14 cellular contexts compared by ENCODE assay signal in genomic region chr6:35026434-35027222, GRCh38.
DNase-seq lines count a peak whose midpoint lies in the region; ATAC-seq and TF ChIP-seq lines count a peak whose summit lies in the region.
"Had no signal": no experiment of that assay in that cellular context is flagged by ENCODE, and none has a peak within 500 bp of the region (broad histone marks: within the 10 kb centered on the region; RNA-seq: fewer than 3 reads in every experiment).

No MANE protein-coding gene starts in this region.

- H3K36me3 ChIP-seq in MG63 (0 out of 2 replicates have a peak, but pooled peaks cover 2% of the 10 kb centered on the region), left lung (peaks cover 0 to 16% of the 10 kb centered on the region in 2 donors), transverse colon (no peaks in the 10 kb centered on the region)

- H3K4me1 ChIP-seq in left lung = peaks cover 34 to 39% of the 10 kb centered on the region in 2 donors
- peaks cover 35 to 75% (median 49%) of the 10 kb centered on the region in 4 donors for H3K4me1 ChIP-seq in transverse colon

- peak; percentile 45 for DNase-seq in MG63
- DNase-seq in cardiac fibroblast (ENCODE audit: low read depth in 2 of 2) = peak; percentile 33 to 79
- no peak for DNase-seq in left lung
- DNase-seq in transverse colon = peak; percentile 54
- no peak for DNase-seq in GM13976 (ENCODE audit: low spot score)
- DNase-seq in NCI-H187 (lab: John Stamatoyannopoulos, UW) = no peak
- no peak for DNase-seq in stimulated activated effector memory CD8-positive, alpha-beta T cell treated with anti-CD3 and anti-CD28 coated beads, Interleukin-12 subunit alpha, Interleukin-12 subunit beta, amount 100 ng/mL, for 72 hours (ENCODE audit: low spot score in 2 of 2)
- DNase-seq: HFFc6, Karpas-422, T1000 had no signal

- H3K27ac ChIP-seq in left lung (peak overlapping the region in 1 of 2 donors; percentile 74), transverse colon (peak overlapping the region; percentile 78 to 93 (median 92))

- H3K36me3 Mint-ChIP-seq in stimulated activated effector memory CD8-positive, alpha-beta T cell treated with anti-CD3 and anti-CD28 coated beads, Interleukin-12 subunit alpha, Interleukin-12 subunit beta, amount 100 ng/mL, for 72 hours = no peaks in the 10 kb centered on the region
- H3K36me3 Mint-ChIP-seq: activated naive CD4-positive, alpha-beta T cell treated with anti-CD3 and anti-CD28 coated beads, Interleukin-2, amount 50 U/mL, for 72 hours; natural killer cell treated with Interleukin-12 subunit alpha and Interleukin-12 subunit beta and Interleukin-15 and Interleukin-18, amount 100 ng/mL, for 72 hours had no signal

- no peaks in the 10 kb centered on the region for H3K9me3 Mint-ChIP-seq in stimulated activated effector memory CD8-positive, alpha-beta T cell treated with anti-CD3 and anti-CD28 coated beads, Interleukin-12 subunit alpha, Interleukin-12 subunit beta, amount 100 ng/mL, for 72 hours
- H3K9me3 Mint-ChIP-seq: activated naive CD4-positive, alpha-beta T cell treated with anti-CD3 and anti-CD28 coated beads, Interleukin-2, amount 50 U/mL, for 72 hours; HFFc6; natural killer cell treated with Interleukin-12 subunit alpha and Interleukin-12 subunit beta and Interleukin-15 and Interleukin-18, amount 100 ng/mL, for 72 hours had no signal

- no peak for TF ChIP-seq CTCF in cardiac fibroblast (IDR thresholded peaks at IDR 0.05; ENCODE audit: low read depth, low read length)
- no peak for TF ChIP-seq CTCF in left lung (IDR thresholded peaks at IDR 0.05)
- no peak for TF ChIP-seq CTCF in transverse colon (IDR thresholded peaks at IDR 0.05)
- no peak for TF ChIP-seq CTCF in GM13976 (IDR thresholded peaks at IDR 0.05; ENCODE audit: borderline replicate concordance, control extremely low read depth, extremely low read depth, insufficient read depth, missing control alignments)

- H3K27me3 ChIP-seq in MG63 (no peaks in the 10 kb centered on the region), left lung (no peaks in the 10 kb centered on the region), transverse colon (no peaks in the 10 kb centered on the region)

- no peak for TF ChIP-seq POLR2A in transverse colon (IDR thresholded peaks at IDR 0.05)

- no peak overlapping the region for H3K4me3 Mint-ChIP-seq in stimulated activated effector memory CD8-positive, alpha-beta T cell treated with anti-CD3 and anti-CD28 coated beads, Interleukin-12 subunit alpha, Interleukin-12 subunit beta, amount 100 ng/mL, for 72 hours
- H3K4me3 Mint-ChIP-seq: natural killer cell treated with Interleukin-12 subunit alpha and Interleukin-12 subunit beta and Interleukin-15 and Interleukin-18, amount 100 ng/mL, for 72 hours had no signal

- H3K9me3 ChIP-seq in MG63 (no peaks in the 10 kb centered on the region), left lung (no peaks in the 10 kb centered on the region), transverse colon (no peaks in the 10 kb centered on the region)

- H3K27ac Mint-ChIP-seq in stimulated activated effector memory CD8-positive, alpha-beta T cell treated with anti-CD3 and anti-CD28 coated beads, Interleukin-12 subunit alpha, Interleukin-12 subunit beta, amount 100 ng/mL, for 72 hours = no peak overlapping the region
- H3K27ac Mint-ChIP-seq: activated naive CD4-positive, alpha-beta T cell treated with anti-CD3 and anti-CD28 coated beads, Interleukin-2, amount 50 U/mL, for 72 hours; natural killer cell treated with Interleukin-12 subunit alpha and Interleukin-12 subunit beta and Interleukin-15 and Interleukin-18, amount 100 ng/mL, for 72 hours had no signal

- peaks cover 6% of the 10 kb centered on the region for H3K4me1 Mint-ChIP-seq in stimulated activated effector memory CD8-positive, alpha-beta T cell treated with anti-CD3 and anti-CD28 coated beads, Interleukin-12 subunit alpha, Interleukin-12 subunit beta, amount 100 ng/mL, for 72 hours

- no peak for TF ChIP-seq EP300 in transverse colon (IDR thresholded peaks at IDR 0.05; ENCODE audit: low read depth)

- 66 to 86% methylated on average over 1 to 5 of the region's 5 CpGs for WGBS in transverse colon (ENCODE audit: low coverage in 1 of 2), 2 donors

- peak; percentile 57 for ATAC-seq in left lung
- no peak for ATAC-seq in stimulated activated effector memory CD8-positive, alpha-beta T cell treated with anti-CD3 and anti-CD28 coated beads, Interleukin-12 subunit alpha, Interleukin-12 subunit beta, amount 100 ng/mL, for 72 hours
- no peak for ATAC-seq in GM21423 (IDR thresholded peaks at IDR 0.05; ENCODE audit: unreplicated experiment)
- ATAC-seq: activated naive CD4-positive, alpha-beta T cell treated with anti-CD3 and anti-CD28 coated beads, Interleukin-2, amount 50 U/mL, for 72 hours; natural killer cell treated with Interleukin-12 subunit alpha and Interleukin-12 subunit beta and Interleukin-15 and Interleukin-18, amount 100 ng/mL, for 72 hours; Panc1 had no signal

- H3K4me3 ChIP-seq in MG63 (no peak overlapping the region), cardiac fibroblast (replicated peaks in 1 of 2; ENCODE audit: low read depth in 2 of 2, low read length in 2 of 2) (no peak overlapping the region), left lung (no peak overlapping the region), transverse colon (no peak overlapping the region)

- intact Hi-C loops in left lung (cut with DNase I) = no loop called here
- intact Hi-C loops in transverse colon (cut with DNase I; ENCODE audit: low total_unique reads) = no loop called here

- in situ Hi-C loops in transverse colon (cut with MboI; ENCODE audit: low pct_ligation_motif_present in 1 of 4, low pct_unique_long_range_greater_than_20kb in 1 of 4, low sequenced_read_pairs in 3 of 4) = no loop called here
- in situ Hi-C loops in GM13976 (cut with MboI; ENCODE audit: low sequenced_read_pairs, unreplicated experiment) = no loop called here

Comparison
In these comparisons a context has a peak if more than half of its experiments do, and no peak if none do; other contexts are left out.
1. DNase-seq: peak in MG63 (single experiment), cardiac fibroblast (2 of 2) and transverse colon (single experiment); none in left lung (0 of 2), GM13976 (single experiment), NCI-H187 (0 of 2) and stimulated activated effector memory CD8-positive, alpha-beta T cell treated with anti-CD3 and anti-CD28 coated beads, Interleukin-12 subunit alpha, Interleukin-12 subunit beta, amount 100 ng/mL, for 72 hours (0 of 2).